1 cellular context compared by ENCODE assay signal in genomic region chr12:49543221-49543913, GRCh38.
TF ChIP-seq lines count a peak whose summit lies in the region.

No MANE protein-coding gene starts in this region.

TF ChIP-seq in HepG2, 621 proteins besides CTCF, POLR2A, EP300 and RAD21 (continued from another document and continues in another):
- no peak for TF ChIP-seq ZBTB40 (IDR thresholded peaks at IDR 0.05)
- no peak for TF ChIP-seq ZBTB40 (CRISPR knock-in tag; IDR thresholded peaks at IDR 0.05)
- TF ChIP-seq MED8 (CRISPR knock-in tag; IDR thresholded peaks at IDR 0.05; ENCODE audit: insufficient replicate concordance): no peak
- TF ChIP-seq, protein P1, sequence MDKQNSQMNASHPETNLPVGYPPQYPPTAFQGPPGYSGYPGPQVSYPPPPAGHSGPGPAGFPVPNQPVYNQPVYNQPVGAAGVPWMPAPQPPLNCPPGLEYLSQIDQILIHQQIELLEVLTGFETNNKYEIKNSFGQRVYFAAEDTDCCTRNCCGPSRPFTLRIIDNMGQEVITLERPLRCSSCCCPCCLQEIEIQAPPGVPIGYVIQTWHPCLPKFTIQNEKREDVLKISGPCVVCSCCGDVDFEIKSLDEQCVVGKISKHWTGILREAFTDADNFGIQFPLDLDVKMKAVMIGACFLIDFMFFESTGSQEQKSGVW (CRISPR knock-in tag; IDR thresholded peaks at IDR 0.05; ENCODE audit: borderline replicate concordance): no peak
- no peak for TF ChIP-seq TRIM22 (IDR thresholded peaks at IDR 0.05)
- TF ChIP-seq, protein P2, sequence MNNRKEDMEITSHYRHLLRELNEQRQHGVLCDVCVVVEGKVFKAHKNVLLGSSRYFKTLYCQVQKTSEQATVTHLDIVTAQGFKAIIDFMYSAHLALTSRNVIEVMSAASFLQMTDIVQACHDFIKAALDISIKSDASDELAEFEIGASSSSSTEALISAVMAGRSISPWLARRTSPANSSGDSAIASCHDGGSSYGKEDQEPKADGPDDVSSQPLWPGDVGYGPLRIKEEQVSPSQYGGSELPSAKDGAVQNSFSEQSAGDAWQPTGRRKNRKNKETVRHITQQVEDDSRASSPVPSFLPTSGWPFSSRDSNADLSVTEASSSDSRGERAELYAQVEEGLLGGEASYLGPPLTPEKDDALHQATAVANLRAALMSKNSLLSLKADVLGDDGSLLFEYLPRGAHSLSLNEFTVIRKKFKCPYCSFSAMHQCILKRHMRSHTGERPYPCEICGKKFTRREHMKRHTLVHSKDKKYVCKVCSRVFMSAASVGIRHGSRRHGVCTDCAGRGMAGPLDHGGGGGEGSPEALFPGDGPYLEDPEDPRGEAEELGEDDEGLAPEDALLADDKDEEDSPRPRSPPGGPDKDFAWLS (CRISPR knock-in tag; IDR thresholded peaks at IDR 0.05; ENCODE audit: borderline replicate concordance): no peak
- TF ChIP-seq FOSL1 (CRISPR knock-in tag; IDR thresholded peaks at IDR 0.05; ENCODE audit: borderline replicate concordance): no peak
- no peak for TF ChIP-seq ARID3A (IDR thresholded peaks at IDR 0.05; ENCODE audit: low read depth, low read length)
- no peak for TF ChIP-seq KLF15 (CRISPR knock-in tag; IDR thresholded peaks at IDR 0.05; ENCODE audit: borderline replicate concordance)
- TF ChIP-seq HNRNPUL1 (IDR thresholded peaks at IDR 0.05; ENCODE audit: low read depth, low read length): no peak
- TF ChIP-seq PAX8 (CRISPR knock-in tag; IDR thresholded peaks at IDR 0.05; ENCODE audit: borderline replicate concordance): no peak
- TF ChIP-seq ZNF260 (CRISPR knock-in tag; IDR thresholded peaks at IDR 0.05; ENCODE audit: borderline replicate concordance, low read depth): no peak
- TF ChIP-seq SIX1 (CRISPR knock-in tag; IDR thresholded peaks at IDR 0.05; ENCODE audit: borderline replicate concordance): no peak
- TF ChIP-seq HMGXB3 (CRISPR knock-in tag; IDR thresholded peaks at IDR 0.05; ENCODE audit: borderline replicate concordance): no peak
- no peak for TF ChIP-seq CSRNP1 (CRISPR knock-in tag; IDR thresholded peaks at IDR 0.05)
- TF ChIP-seq MTA1 (CRISPR knock-in tag; IDR thresholded peaks at IDR 0.05; ENCODE audit: borderline replicate concordance): peak; percentile 47; the same call in 1 of the 2 replicates
- TF ChIP-seq HMG20B (CRISPR knock-in tag; conservative IDR thresholded peaks at IDR 0.05): no peak
- TF ChIP-seq ATF3 (CRISPR knock-in tag; IDR thresholded peaks at IDR 0.05): no peak
- TF ChIP-seq, protein P3, sequence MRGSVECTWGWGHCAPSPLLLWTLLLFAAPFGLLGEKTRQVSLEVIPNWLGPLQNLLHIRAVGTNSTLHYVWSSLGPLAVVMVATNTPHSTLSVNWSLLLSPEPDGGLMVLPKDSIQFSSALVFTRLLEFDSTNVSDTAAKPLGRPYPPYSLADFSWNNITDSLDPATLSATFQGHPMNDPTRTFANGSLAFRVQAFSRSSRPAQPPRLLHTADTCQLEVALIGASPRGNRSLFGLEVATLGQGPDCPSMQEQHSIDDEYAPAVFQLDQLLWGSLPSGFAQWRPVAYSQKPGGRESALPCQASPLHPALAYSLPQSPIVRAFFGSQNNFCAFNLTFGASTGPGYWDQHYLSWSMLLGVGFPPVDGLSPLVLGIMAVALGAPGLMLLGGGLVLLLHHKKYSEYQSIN (CRISPR knock-in tag; IDR thresholded peaks at IDR 0.05; ENCODE audit: borderline replicate concordance): no peak
- no peak for TF ChIP-seq ZNF496 (CRISPR knock-in tag; IDR thresholded peaks at IDR 0.05; ENCODE audit: insufficient replicate concordance)
- TF ChIP-seq RXRB (CRISPR knock-in tag; IDR thresholded peaks at IDR 0.05; ENCODE audit: borderline replicate concordance): no peak
- TF ChIP-seq GABPB1 (CRISPR knock-in tag; IDR thresholded peaks at IDR 0.05): peak; percentile 58; the same call in 1 of the 2 replicates
- no peak for TF ChIP-seq TRAFD1 (CRISPR knock-in tag; IDR thresholded peaks at IDR 0.05; ENCODE audit: borderline replicate concordance)
- no peak for TF ChIP-seq BCL3 (CRISPR knock-in tag; IDR thresholded peaks at IDR 0.05)
- TF ChIP-seq SIN3B (IDR thresholded peaks at IDR 0.05; ENCODE audit: low read length): no peak
